Comparison of ENCODE assay signal across 21 cellular contexts in genomic region chr2:219356834-219357233, GRCh38. TPM values are rescaled to one million over a fixed set of nuclear protein-coding genes. Genes with fewer than 3 reads are reported as not detected.
"Had no signal": no experiment of that assay in that cellular context is flagged by ENCODE, and none has a peak within 500 bp of the region (broad histone marks: within the 10 kb centered on the region; RNA-seq: fewer than 3 reads in every experiment).

No MANE protein-coding gene starts in this region.

- ATAC-seq: activated T-cell treated with anti-CD3 and anti-CD28 coated beads, Interleukin-2, amount 50 U/mL, for 72 hours; right cardiac atrium had no signal

- H3K9me3 ChIP-seq: stomach, thoracic aorta had no signal

- DNase-seq: activated CD4-positive, alpha-beta T cell treated with anti-CD3 and anti-CD28 coated beads, Interleukin-2, amount 10 ng/mL, durations not matched to agents 24 days and 14 days; activated CD4-positive, CD25-positive, alpha-beta regulatory T cell; activated CD8-positive, alpha-beta memory T cell treated with anti-CD3 and anti-CD28 coated beads, Interleukin-2, amount 50 U/mL, for 48 hours; activated gamma-delta T cell; activated T-cell treated with anti-CD3 and anti-CD28 coated beads, Interleukin-2, amount 50 U/mL, for 72 hours; anterior cingulate cortex; brain microvascular endothelial cell; cerebellar nuclear complex; foreskin melanocyte; nephron progenitor cell; occipital lobe; right cardiac atrium; stomach had no signal

- H3K4me3 ChIP-seq: stomach, thoracic aorta had no signal

- H3K27ac ChIP-seq: brain microvascular endothelial cell, epithelial cell of prostate, stomach, thoracic aorta had no signal

- H3K36me3 ChIP-seq: brain microvascular endothelial cell, stomach, thoracic aorta had no signal

RNA-seq across cellular contexts. Expression of gene RESP18, which starts 24.3 kb away (rescaled TPM):
- total RNA-seq: activated CD4-positive, alpha-beta T cell treated with anti-CD3 and anti-CD28 coated beads, Interleukin-2, amount 10 ng/mL, durations not matched to agents 24 days and 14 days; activated T-cell treated with anti-CD3 and anti-CD28 coated beads, Interleukin-2, amount 50 U/mL, for 72 hours; fibroblast of lung; kidney epithelial cell; lower leg skin; occipital lobe; progenitor cell of endocrine pancreas; right cardiac atrium; stomach; T-helper 2 cell treated with Interferon-gamma antibody and Interleukin-4, amounts not matched to agents 100 ng/mL and 5 ng/mL, for 36 hours; thoracic aorta; ureter had no signal

RNA-seq across cellular contexts. Expression of gene PTPRN, which starts 47.6 kb away (rescaled TPM):
- total RNA-seq: activated CD4-positive, alpha-beta T cell treated with anti-CD3 and anti-CD28 coated beads, Interleukin-2, amount 10 ng/mL, durations not matched to agents 24 days and 14 days; T-helper 2 cell treated with Interferon-gamma antibody and Interleukin-4, amounts not matched to agents 100 ng/mL and 5 ng/mL, for 36 hours; thoracic aorta; ureter had no signal
